1 cellular context compared by ENCODE assay signal in genomic region chr17:16298140-16298662, GRCh38.
TF ChIP-seq lines count a peak whose summit lies in the region.

No MANE protein-coding gene starts in this region.

TF ChIP-seq in HepG2, 621 proteins besides CTCF, POLR2A, EP300 and RAD21 (continued from another document and continues in another):
- TF ChIP-seq ZNF775 (CRISPR knock-in tag; IDR thresholded peaks at IDR 0.05; ENCODE audit: borderline replicate concordance): no peak
- 0 out of 2 replicates have a peak, but pooled peaks have one; percentile 22 for TF ChIP-seq ZNF556 (CRISPR knock-in tag; IDR thresholded peaks at IDR 0.05; ENCODE audit: borderline replicate concordance)
- peak; percentile 70; the same call in 1 of the 2 replicates for TF ChIP-seq DPF2 (CRISPR knock-in tag; IDR thresholded peaks at IDR 0.05; ENCODE audit: borderline replicate concordance, low read depth)
- TF ChIP-seq ZNF652 (CRISPR knock-in tag; IDR thresholded peaks at IDR 0.05; ENCODE audit: borderline replicate concordance, low read depth): no peak
- 0 out of 2 replicates have a peak, but pooled peaks have one; percentile 66 for TF ChIP-seq FOXO4 (CRISPR knock-in tag; conservative IDR thresholded peaks at IDR 0.05)
- TF ChIP-seq ZBTB46 (CRISPR knock-in tag; IDR thresholded peaks at IDR 0.05; ENCODE audit: borderline replicate concordance): no peak
- TF ChIP-seq ZFY (CRISPR knock-in tag; IDR thresholded peaks at IDR 0.05): peak; percentile 34; the same call in 1 of the 2 replicates
- peak; percentile 31; the same call in 1 of the 2 replicates for TF ChIP-seq NFKBIZ (CRISPR knock-in tag; IDR thresholded peaks at IDR 0.05)
- TF ChIP-seq ZNF878 (CRISPR knock-in tag; IDR thresholded peaks at IDR 0.05): 0 out of 2 replicates have a peak, but pooled peaks have one; percentile 8
- TF ChIP-seq ZFP36L2 (CRISPR knock-in tag; IDR thresholded peaks at IDR 0.05): no peak
- TF ChIP-seq FIP1L1 (IDR thresholded peaks at IDR 0.05; ENCODE audit: borderline replicate concordance, insufficient read depth, low read depth, low read length): no peak
- TF ChIP-seq HIC2 (CRISPR knock-in tag; IDR thresholded peaks at IDR 0.05; ENCODE audit: low read depth): no peak
- TF ChIP-seq ARID5B (CRISPR knock-in tag; IDR thresholded peaks at IDR 0.05): 0 out of 2 replicates have a peak, but pooled peaks have one; percentile 42
- peak; percentile 71 for TF ChIP-seq ARID3A (IDR thresholded peaks at IDR 0.05; ENCODE audit: low read depth, low read length)
- TF ChIP-seq MED8 (CRISPR knock-in tag; IDR thresholded peaks at IDR 0.05; ENCODE audit: insufficient replicate concordance): peak; percentile 9
- TF ChIP-seq SIX4 (CRISPR knock-in tag; IDR thresholded peaks at IDR 0.05): peak; percentile 44; the same call in 1 of the 2 replicates
- 0 out of 2 replicates have a peak, but pooled peaks have one; percentile 9 for TF ChIP-seq TFDP1 (CRISPR knock-in tag; IDR thresholded peaks at IDR 0.05; ENCODE audit: borderline replicate concordance)
- no peak for TF ChIP-seq NBN (conservative IDR thresholded peaks at IDR 0.05)
- TF ChIP-seq SMYD3 (CRISPR knock-in tag; IDR thresholded peaks at IDR 0.05): peak; percentile 76; the same call in 1 of the 2 replicates
- TF ChIP-seq TARDBP (CRISPR knock-in tag; IDR thresholded peaks at IDR 0.05): peak; percentile 61
- peak; percentile 48; the same call in 1 of the 2 replicates for TF ChIP-seq KAT8 (CRISPR knock-in tag; IDR thresholded peaks at IDR 0.05)
- TF ChIP-seq HNF1A (IDR thresholded peaks at IDR 0.05; ENCODE audit: low read depth): 0 out of 2 replicates have a peak, but pooled peaks have one; percentile 36
- peak; percentile 46; the same call in 1 of the 2 replicates for TF ChIP-seq HNF1A (CRISPR knock-in tag; IDR thresholded peaks at IDR 0.05; ENCODE audit: borderline replicate concordance)
- 0 out of 2 replicates have a peak, but pooled peaks have one; percentile 67 for TF ChIP-seq NCOA1 (CRISPR knock-in tag; IDR thresholded peaks at IDR 0.05)
- peak; percentile 22 for TF ChIP-seq NCOA2 (CRISPR knock-in tag; IDR thresholded peaks at IDR 0.05)
- TF ChIP-seq RFX5 (IDR thresholded peaks at IDR 0.05; ENCODE audit: low read depth, low read length): no peak
- TF ChIP-seq KDM1A (CRISPR knock-in tag; IDR thresholded peaks at IDR 0.05): peak; percentile 29; the same call in 1 of the 2 replicates
- no peak for TF ChIP-seq LCORL (IDR thresholded peaks at IDR 0.05)
- peak; percentile 91 for TF ChIP-seq LCORL (CRISPR knock-in tag; IDR thresholded peaks at IDR 0.05)
- TF ChIP-seq PAXIP1 (CRISPR knock-in tag; conservative IDR thresholded peaks at IDR 0.05): peak; percentile 98
- TF ChIP-seq BRD4 (CRISPR knock-in tag; IDR thresholded peaks at IDR 0.05): peak; percentile 18; the same call in 1 of the 2 replicates
- TF ChIP-seq ZNF580 (CRISPR knock-in tag; IDR thresholded peaks at IDR 0.05; ENCODE audit: borderline replicate concordance, low read depth): no peak
- 0 out of 2 replicates have a peak, but pooled peaks have one; percentile 62 for TF ChIP-seq TFAP4 (IDR thresholded peaks at IDR 0.05; ENCODE audit: borderline replicate concordance, low read depth)
- no peak for TF ChIP-seq CREB1 (IDR thresholded peaks at IDR 0.05)
- 0 out of 2 replicates have a peak, but pooled peaks have one; percentile 27 for TF ChIP-seq CREB1 (CRISPR knock-in tag; IDR thresholded peaks at IDR 0.05)
